ENCODE assay signal across 1 cellular context in the genomic region with DNA sequence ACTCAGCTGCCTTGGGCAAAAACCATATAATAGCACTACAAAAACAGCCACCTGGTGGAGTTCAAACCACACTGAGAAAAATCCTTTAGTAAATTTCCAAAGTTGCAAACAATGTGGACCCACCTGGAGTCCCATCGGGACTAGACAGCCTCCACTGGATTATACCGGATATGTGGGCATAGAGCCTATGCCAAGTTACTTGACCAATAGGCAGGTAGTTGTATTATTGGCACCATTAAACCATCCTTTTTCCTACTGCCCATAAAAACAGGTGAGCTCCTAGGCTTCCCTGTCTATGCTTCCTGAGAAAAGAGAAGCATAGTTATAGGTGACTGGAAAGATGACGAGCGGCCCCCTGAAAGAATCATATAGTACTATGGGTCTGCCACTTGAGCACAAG.
TF ChIP-seq lines count a peak whose summit lies in the region.

No MANE protein-coding gene starts in this region.

TF ChIP-seq in H1, 55 proteins besides CTCF, POLR2A, EP300 and RAD21:
- no peak for TF ChIP-seq BCL11A (IDR thresholded peaks at IDR 0.05; ENCODE audit: low read depth in 2 of 2, low read length in 2 of 2)
- TF ChIP-seq BACH1 (IDR thresholded peaks at IDR 0.05; ENCODE audit: low read length): no peak
- TF ChIP-seq KDM5A (IDR thresholded peaks at IDR 0.05; ENCODE audit: low read length): no peak
- no peak for TF ChIP-seq HDAC6 (IDR thresholded peaks at IDR 0.05; ENCODE audit: low read depth, low read length)
TF ChIP-seq in H1: peak in this region for 0.
